In the genomic region with DNA sequence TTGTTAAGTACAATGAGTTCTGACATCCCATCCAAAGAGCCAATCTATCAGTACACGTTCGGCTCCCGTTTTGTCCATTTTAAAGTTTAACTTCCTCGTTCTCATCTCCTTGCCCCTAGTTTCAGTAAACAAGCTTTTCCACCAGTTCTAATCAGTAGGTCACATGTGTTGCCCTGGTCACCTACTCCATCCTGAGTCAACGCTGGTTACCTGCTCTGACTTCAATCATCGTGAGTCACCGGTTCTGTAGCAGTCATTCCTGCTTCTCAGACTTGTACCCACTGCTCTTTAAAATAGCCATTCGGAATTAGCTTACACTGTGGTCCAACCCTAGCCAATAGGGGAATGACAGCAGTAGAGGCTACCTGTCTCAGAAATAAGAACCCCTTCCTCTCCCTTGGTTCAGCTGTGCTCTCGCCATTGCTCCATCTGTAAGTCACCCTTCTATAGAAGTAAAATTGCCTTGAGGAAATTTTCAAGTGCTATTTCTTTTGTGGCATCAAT, we compare ENCODE assay signal across 1 cellular context.
TF ChIP-seq lines count a peak whose summit lies in the region.

No MANE protein-coding gene starts in this region.

TF ChIP-seq in HepG2, 621 proteins besides CTCF, POLR2A, EP300 and RAD21 (continued from another document and continues in another):
- TF ChIP-seq, protein P1, sequence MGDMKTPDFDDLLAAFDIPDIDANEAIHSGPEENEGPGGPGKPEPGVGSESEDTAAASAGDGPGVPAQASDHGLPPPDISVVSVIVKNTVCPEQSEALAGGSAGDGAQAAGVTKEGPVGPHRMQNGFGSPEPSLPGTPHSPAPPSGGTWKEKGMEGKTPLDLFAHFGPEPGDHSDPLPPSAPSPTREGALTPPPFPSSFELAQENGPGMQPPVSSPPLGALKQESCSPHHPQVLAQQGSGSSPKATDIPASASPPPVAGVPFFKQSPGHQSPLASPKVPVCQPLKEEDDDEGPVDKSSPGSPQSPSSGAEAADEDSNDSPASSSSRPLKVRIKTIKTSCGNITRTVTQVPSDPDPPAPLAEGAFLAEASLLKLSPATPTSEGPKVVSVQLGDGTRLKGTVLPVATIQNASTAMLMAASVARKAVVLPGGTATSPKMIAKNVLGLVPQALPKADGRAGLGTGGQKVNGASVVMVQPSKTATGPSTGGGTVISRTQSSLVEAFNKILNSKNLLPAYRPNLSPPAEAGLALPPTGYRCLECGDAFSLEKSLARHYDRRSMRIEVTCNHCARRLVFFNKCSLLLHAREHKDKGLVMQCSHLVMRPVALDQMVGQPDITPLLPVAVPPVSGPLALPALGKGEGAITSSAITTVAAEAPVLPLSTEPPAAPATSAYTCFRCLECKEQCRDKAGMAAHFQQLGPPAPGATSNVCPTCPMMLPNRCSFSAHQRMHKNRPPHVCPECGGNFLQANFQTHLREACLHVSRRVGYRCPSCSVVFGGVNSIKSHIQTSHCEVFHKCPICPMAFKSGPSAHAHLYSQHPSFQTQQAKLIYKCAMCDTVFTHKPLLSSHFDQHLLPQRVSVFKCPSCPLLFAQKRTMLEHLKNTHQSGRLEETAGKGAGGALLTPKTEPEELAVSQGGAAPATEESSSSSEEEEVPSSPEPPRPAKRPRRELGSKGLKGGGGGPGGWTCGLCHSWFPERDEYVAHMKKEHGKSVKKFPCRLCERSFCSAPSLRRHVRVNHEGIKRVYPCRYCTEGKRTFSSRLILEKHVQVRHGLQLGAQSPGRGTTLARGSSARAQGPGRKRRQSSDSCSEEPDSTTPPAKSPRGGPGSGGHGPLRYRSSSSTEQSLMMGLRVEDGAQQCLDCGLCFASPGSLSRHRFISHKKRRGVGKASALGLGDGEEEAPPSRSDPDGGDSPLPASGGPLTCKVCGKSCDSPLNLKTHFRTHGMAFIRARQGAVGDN (CRISPR knock-in tag; IDR thresholded peaks at IDR 0.05) = no peak
- TF ChIP-seq ZBTB1 (CRISPR knock-in tag; IDR thresholded peaks at IDR 0.05; ENCODE audit: borderline replicate concordance) (no peak), MED13 (CRISPR knock-in tag; IDR thresholded peaks at IDR 0.05) (peak; percentile 39; the same call in 1 of the 2 replicates), MYC (CRISPR knock-in tag; IDR thresholded peaks at IDR 0.05; ENCODE audit: borderline replicate concordance) (0 out of 2 replicates have a peak, but pooled peaks have one; percentile 41), RAD51 (IDR thresholded peaks at IDR 0.05; ENCODE audit: borderline replicate concordance) (peak; percentile 51; the same call in 1 of the 2 replicates), REXO4 (CRISPR knock-in tag; IDR thresholded peaks at IDR 0.05; ENCODE audit: borderline replicate concordance) (no peak), SOX6 (IDR thresholded peaks at IDR 0.05) (no peak), SOX6 (CRISPR knock-in tag; IDR thresholded peaks at IDR 0.05) (peak; percentile 79), ZNF235 (CRISPR knock-in tag; IDR thresholded peaks at IDR 0.05; ENCODE audit: borderline replicate concordance) (0 out of 2 replicates have a peak, but pooled peaks have one; percentile 16), PHF5A (CRISPR knock-in tag; IDR thresholded peaks at IDR 0.05; ENCODE audit: low read depth, unreplicated experiment) (peak; percentile 84), FOSL2 (CRISPR knock-in tag; IDR thresholded peaks at IDR 0.05) (peak; percentile 98), MIER2 (CRISPR knock-in tag; IDR thresholded peaks at IDR 0.05) (no peak), ZFP36L2 (CRISPR knock-in tag; IDR thresholded peaks at IDR 0.05) (no peak), ZSCAN20 (CRISPR knock-in tag; IDR thresholded peaks at IDR 0.05; ENCODE audit: borderline replicate concordance) (no peak), SP5 (CRISPR knock-in tag; IDR thresholded peaks at IDR 0.05; ENCODE audit: borderline replicate concordance, low read depth) (0 out of 2 replicates have a peak, but pooled peaks have one; percentile 21), SALL2 (CRISPR knock-in tag; IDR thresholded peaks at IDR 0.05) (peak; percentile 68), ESRRA (CRISPR knock-in tag; IDR thresholded peaks at IDR 0.05; ENCODE audit: low read depth) (peak; percentile 37; the same call in 1 of the 2 replicates), MED1 (CRISPR knock-in tag; IDR thresholded peaks at IDR 0.05) (peak; percentile 97), ZNF180 (CRISPR knock-in tag; IDR thresholded peaks at IDR 0.05; ENCODE audit: borderline replicate concordance, low read depth) (no peak), ZNF883 (CRISPR knock-in tag; IDR thresholded peaks at IDR 0.05; ENCODE audit: not compliant biosample characterization) (no peak), ZNF570 (CRISPR knock-in tag; IDR thresholded peaks at IDR 0.05; ENCODE audit: borderline replicate concordance) (no peak), ZBTB20 (CRISPR knock-in tag; IDR thresholded peaks at IDR 0.05; ENCODE audit: borderline replicate concordance, low read depth) (peak; percentile 67), ZMYM4 (CRISPR knock-in tag; IDR thresholded peaks at IDR 0.05) (no peak; the same call in 1 of the 2 replicates), CCDC6 (CRISPR knock-in tag; IDR thresholded peaks at IDR 0.05) (no peak), HNRNPH1 (optimal IDR thresholded peaks at IDR 0.05; ENCODE audit: low read depth, low read length) (no peak), SUZ12 (IDR thresholded peaks at IDR 0.05; ENCODE audit: low read depth, low read length) (no peak), TBX2 (CRISPR knock-in tag; IDR thresholded peaks at IDR 0.05; ENCODE audit: borderline replicate concordance) (peak; percentile 67; the same call in 1 of the 2 replicates), ZNF552 (CRISPR knock-in tag; IDR thresholded peaks at IDR 0.05; ENCODE audit: borderline replicate concordance) (no peak), MAFK (conservative IDR thresholded peaks at IDR 0.05 in 1 of 2, IDR thresholded peaks at IDR 0.05 in 1 of 2; ENCODE audit: low read length in 2 of 2) (peak; percentile 32 to 51; a peak in 2 of 4 replicates), ZSCAN29 (CRISPR knock-in tag; conservative IDR thresholded peaks at IDR 0.05) (0 out of 2 replicates have a peak, but pooled peaks have one; percentile 56), ZNF296 (CRISPR knock-in tag; conservative IDR thresholded peaks at IDR 0.05) (no peak), ZNF337 (CRISPR knock-in tag; IDR thresholded peaks at IDR 0.05; ENCODE audit: borderline replicate concordance, low read depth) (0 out of 2 replicates have a peak, but pooled peaks have one; percentile 28), ZNF253 (CRISPR knock-in tag; IDR thresholded peaks at IDR 0.05; ENCODE audit: borderline replicate concordance) (no peak), XRCC5 (optimal IDR thresholded peaks at IDR 0.05; ENCODE audit: low read length) (peak; percentile 61), ZMYM3 (CRISPR knock-in tag; IDR thresholded peaks at IDR 0.05) (no peak; the same call in 1 of the 2 replicates), SOX5 (CRISPR knock-in tag; IDR thresholded peaks at IDR 0.05; ENCODE audit: borderline replicate concordance) (peak; percentile 90), ZNF558 (CRISPR knock-in tag; IDR thresholded peaks at IDR 0.05; ENCODE audit: borderline replicate concordance) (no peak), DNMT3B (CRISPR knock-in tag; conservative IDR thresholded peaks at IDR 0.05) (no peak)
- TF ChIP-seq, protein P2, sequence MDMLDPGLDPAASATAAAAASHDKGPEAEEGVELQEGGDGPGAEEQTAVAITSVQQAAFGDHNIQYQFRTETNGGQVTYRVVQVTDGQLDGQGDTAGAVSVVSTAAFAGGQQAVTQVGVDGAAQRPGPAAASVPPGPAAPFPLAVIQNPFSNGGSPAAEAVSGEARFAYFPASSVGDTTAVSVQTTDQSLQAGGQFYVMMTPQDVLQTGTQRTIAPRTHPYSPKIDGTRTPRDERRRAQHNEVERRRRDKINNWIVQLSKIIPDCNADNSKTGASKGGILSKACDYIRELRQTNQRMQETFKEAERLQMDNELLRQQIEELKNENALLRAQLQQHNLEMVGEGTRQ (IDR thresholded peaks at IDR 0.05; ENCODE audit: low read depth, low read length) = peak; percentile 61
- TF ChIP-seq, protein P2 (CRISPR knock-in tag; IDR thresholded peaks at IDR 0.05; ENCODE audit: borderline replicate concordance) = peak; percentile 79; the same call in 1 of the 2 replicates
- TF ChIP-seq, protein P3, sequence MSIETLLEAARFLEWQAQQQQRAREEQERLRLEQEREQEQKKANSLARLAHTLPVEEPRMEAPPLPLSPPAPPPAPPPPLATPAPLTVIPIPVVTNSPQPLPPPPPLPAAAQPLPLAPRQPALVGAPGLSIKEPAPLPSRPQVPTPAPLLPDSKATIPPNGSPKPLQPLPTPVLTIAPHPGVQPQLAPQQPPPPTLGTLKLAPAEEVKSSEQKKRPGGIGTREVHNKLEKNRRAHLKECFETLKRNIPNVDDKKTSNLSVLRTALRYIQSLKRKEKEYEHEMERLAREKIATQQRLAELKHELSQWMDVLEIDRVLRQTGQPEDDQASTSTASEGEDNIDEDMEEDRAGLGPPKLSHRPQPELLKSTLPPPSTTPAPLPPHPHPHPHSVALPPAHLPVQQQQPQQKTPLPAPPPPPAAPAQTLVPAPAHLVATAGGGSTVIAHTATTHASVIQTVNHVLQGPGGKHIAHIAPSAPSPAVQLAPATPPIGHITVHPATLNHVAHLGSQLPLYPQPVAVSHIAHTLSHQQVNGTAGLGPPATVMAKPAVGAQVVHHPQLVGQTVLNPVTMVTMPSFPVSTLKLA (IDR thresholded peaks at IDR 0.05) = peak; percentile 70
- TF ChIP-seq, protein P4, sequence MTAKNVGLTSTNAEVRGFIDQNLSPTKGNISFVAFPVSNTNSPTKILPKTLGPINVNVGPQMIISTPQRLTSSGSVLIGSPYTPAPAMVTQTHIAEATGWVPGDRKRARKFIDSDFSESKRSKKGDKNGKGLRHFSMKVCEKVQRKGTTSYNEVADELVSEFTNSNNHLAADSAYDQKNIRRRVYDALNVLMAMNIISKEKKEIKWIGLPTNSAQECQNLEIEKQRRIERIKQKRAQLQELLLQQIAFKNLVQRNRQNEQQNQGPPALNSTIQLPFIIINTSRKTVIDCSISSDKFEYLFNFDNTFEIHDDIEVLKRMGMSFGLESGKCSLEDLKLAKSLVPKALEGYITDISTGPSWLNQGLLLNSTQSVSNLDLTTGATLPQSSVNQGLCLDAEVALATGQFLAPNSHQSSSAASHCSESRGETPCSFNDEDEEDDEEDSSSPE (CRISPR knock-in tag; IDR thresholded peaks at IDR 0.05) = peak; percentile 46; the same call in 1 of the 2 replicates
- TF ChIP-seq, protein P5, sequence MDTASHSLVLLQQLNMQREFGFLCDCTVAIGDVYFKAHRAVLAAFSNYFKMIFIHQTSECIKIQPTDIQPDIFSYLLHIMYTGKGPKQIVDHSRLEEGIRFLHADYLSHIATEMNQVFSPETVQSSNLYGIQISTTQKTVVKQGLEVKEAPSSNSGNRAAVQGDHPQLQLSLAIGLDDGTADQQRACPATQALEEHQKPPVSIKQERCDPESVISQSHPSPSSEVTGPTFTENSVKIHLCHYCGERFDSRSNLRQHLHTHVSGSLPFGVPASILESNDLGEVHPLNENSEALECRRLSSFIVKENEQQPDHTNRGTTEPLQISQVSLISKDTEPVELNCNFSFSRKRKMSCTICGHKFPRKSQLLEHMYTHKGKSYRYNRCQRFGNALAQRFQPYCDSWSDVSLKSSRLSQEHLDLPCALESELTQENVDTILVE (CRISPR knock-in tag; IDR thresholded peaks at IDR 0.05) = peak; percentile 26; the same call in 1 of the 2 replicates
- TF ChIP-seq, protein P6, sequence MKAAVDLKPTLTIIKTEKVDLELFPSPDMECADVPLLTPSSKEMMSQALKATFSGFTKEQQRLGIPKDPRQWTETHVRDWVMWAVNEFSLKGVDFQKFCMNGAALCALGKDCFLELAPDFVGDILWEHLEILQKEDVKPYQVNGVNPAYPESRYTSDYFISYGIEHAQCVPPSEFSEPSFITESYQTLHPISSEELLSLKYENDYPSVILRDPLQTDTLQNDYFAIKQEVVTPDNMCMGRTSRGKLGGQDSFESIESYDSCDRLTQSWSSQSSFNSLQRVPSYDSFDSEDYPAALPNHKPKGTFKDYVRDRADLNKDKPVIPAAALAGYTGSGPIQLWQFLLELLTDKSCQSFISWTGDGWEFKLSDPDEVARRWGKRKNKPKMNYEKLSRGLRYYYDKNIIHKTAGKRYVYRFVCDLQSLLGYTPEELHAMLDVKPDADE (CRISPR knock-in tag; IDR thresholded peaks at IDR 0.05) = no peak
- TF ChIP-seq, protein P7, sequence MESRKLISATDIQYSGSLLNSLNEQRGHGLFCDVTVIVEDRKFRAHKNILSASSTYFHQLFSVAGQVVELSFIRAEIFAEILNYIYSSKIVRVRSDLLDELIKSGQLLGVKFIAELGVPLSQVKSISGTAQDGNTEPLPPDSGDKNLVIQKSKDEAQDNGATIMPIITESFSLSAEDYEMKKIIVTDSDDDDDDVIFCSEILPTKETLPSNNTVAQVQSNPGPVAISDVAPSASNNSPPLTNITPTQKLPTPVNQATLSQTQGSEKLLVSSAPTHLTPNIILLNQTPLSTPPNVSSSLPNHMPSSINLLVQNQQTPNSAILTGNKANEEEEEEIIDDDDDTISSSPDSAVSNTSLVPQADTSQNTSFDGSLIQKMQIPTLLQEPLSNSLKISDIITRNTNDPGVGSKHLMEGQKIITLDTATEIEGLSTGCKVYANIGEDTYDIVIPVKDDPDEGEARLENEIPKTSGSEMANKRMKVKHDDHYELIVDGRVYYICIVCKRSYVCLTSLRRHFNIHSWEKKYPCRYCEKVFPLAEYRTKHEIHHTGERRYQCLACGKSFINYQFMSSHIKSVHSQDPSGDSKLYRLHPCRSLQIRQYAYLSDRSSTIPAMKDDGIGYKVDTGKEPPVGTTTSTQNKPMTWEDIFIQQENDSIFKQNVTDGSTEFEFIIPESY (CRISPR knock-in tag; IDR thresholded peaks at IDR 0.05) = peak; percentile 54; the same call in 1 of the 2 replicates
- TF ChIP-seq, protein P8, sequence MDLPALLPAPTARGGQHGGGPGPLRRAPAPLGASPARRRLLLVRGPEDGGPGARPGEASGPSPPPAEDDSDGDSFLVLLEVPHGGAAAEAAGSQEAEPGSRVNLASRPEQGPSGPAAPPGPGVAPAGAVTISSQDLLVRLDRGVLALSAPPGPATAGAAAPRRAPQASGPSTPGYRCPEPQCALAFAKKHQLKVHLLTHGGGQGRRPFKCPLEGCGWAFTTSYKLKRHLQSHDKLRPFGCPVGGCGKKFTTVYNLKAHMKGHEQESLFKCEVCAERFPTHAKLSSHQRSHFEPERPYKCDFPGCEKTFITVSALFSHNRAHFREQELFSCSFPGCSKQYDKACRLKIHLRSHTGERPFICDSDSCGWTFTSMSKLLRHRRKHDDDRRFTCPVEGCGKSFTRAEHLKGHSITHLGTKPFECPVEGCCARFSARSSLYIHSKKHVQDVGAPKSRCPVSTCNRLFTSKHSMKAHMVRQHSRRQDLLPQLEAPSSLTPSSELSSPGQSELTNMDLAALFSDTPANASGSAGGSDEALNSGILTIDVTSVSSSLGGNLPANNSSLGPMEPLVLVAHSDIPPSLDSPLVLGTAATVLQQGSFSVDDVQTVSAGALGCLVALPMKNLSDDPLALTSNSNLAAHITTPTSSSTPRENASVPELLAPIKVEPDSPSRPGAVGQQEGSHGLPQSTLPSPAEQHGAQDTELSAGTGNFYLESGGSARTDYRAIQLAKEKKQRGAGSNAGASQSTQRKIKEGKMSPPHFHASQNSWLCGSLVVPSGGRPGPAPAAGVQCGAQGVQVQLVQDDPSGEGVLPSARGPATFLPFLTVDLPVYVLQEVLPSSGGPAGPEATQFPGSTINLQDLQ (CRISPR knock-in tag; IDR thresholded peaks at IDR 0.05) = no peak
- TF ChIP-seq, protein P9, sequence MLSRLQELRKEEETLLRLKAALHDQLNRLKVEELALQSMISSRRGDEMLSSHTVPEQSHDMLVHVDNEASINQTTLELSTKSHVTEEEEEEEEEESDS (CRISPR knock-in tag; IDR thresholded peaks at IDR 0.05; ENCODE audit: borderline replicate concordance) = no peak
